8 cellular contexts compared by ENCODE assay signal in the genomic region with DNA sequence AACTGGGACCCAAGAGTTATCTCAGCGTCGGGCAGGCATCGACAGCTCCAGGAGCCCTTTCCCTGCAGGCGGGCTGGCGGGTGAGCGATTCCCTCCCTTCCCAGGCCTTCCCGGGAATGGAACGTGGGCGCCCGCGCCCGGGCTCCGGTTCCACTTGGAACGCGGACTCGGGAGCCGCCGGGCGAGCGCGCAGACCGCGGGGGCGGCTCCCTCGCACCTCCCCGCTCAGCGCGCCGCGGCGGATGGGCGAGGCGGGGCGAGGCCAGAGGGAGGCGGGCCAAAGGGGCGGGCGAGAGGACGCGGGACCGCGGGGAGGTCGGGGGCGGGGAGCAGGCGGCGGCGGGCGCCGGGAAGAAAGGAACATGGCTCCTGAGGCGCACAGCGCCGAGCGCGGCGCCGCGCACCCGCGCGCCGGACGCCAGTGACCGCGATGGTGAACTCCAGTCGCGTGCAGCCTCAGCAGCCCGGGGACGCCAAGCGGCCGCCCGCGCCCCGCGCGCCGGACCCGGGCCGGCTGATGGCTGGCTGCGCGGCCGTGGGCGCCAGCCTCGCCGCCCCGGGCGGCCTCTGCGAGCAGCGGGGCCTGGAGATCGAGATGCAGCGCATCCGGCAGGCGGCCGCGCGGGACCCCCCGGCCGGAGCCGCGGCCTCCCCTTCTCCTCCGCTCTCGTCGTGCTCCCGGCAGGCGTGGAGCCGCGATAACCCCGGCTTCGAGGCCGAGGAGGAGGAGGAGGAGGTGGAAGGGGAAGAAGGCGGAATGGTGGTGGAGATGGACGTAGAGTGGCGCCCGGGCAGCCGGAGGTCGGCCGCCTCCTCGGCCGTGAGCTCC. TPM values are rescaled to one million over a fixed set of nuclear protein-coding genes. Genes with fewer than 3 reads are reported as not detected.
A peak's percentile ranks its signal among the peaks of the same experiment; 100 is the strongest.
DNase-seq lines count a peak whose midpoint lies in the region; ATAC-seq and TF ChIP-seq lines count a peak whose summit lies in the region.

A gene (plus strand): TSS at position 332 of the 829 bp plus-strand sequence. CDS start 99 bp downstream, at position 431.

- H3K4me3 ChIP-seq in A673 (ENCODE audit: low read depth, low read length, poor library complexity, severe bottlenecking) = peak within 1 kb of the TSS; percentile 64
- peak within 1 kb of the TSS; percentile 97 for H3K4me3 ChIP-seq in coronary artery

- no peaks in the 10 kb centered on the region for H3K9me3 ChIP-seq in A673 (ENCODE audit: low read depth, low read length, poor library complexity, severe bottlenecking)

- ATAC-seq in GM18511 (IDR thresholded peaks at IDR 0.05; ENCODE audit: unreplicated experiment) = peak; percentile 89
- peak; percentile 83 for ATAC-seq in HG02981 (IDR thresholded peaks at IDR 0.05; ENCODE audit: unreplicated experiment)
- peak; percentile 97 for ATAC-seq in left lobe of liver

- H3K27ac ChIP-seq in A673 (ENCODE audit: low read depth, low read length, poor library complexity, severe bottlenecking) (no peak within 1 kb of the TSS), coronary artery (peak within 1 kb of the TSS; percentile 96 to 99)

- intact Hi-C loops in A673 (cut with micrococcal nuclease; ENCODE audit: unreplicated experiment) = no loop called here

- peaks cover 14% of the 10 kb centered on the region for H3K4me1 ChIP-seq in A673 (ENCODE audit: insufficient read depth, low read length, poor library complexity, severe bottlenecking)

- POLR2A ChIA-PET in A673 (lab: Charles Lee; ENCODE audit: low non-redundant PET) = no interaction called here

- TF ChIP-seq CTCF in A673 (conservative IDR thresholded peaks at IDR 0.05; ENCODE audit: low read depth, low read length) = no peak
- TF ChIP-seq CTCF in coronary artery (IDR thresholded peaks at IDR 0.05) = no peak

- no TSS peak for BruUV-seq in A673 (replicated peaks; lab: Mats Ljungman, UMichigan)

- no peaks in the 10 kb centered on the region for H3K36me3 ChIP-seq in A673 (ENCODE audit: insufficient read depth, low read length, poor library complexity, severe bottlenecking)

- DNase-seq in A673 (ENCODE audit: low spot score) (peak; percentile 65), NCI-H226 (peak; percentile 68), coronary artery (ENCODE audit: low spot score) (peak; percentile 90), left lobe of liver (ENCODE audit: low spot score) (peak; percentile 86)
- DNase-seq in activated CD4-positive, alpha-beta T cell treated with anti-CD3 and anti-CD28 coated beads for 48 hours = peak; percentile 86
- DNase-seq in stimulated activated CD4-positive, alpha-beta T cell treated with anti-CD3 and anti-CD28 coated beads, Interleukin-2, amount 100 ng/mL, for 4 hours (ENCODE audit: low read depth) = peak; percentile 71

- H3K27me3 ChIP-seq in A673 (replicated peaks; ENCODE audit: insufficient read depth, low read depth, low read length, poor library complexity) = no peaks in the 10 kb centered on the region

- CTCF ChIA-PET in A673 (lab: Charles Lee) = no interaction called here

RNA-seq across cellular contexts. Expression of the gene that starts here (rescaled TPM):
- total RNA-seq in A673 (2021) = 10.0 and 10.8 TPM in 2 replicates
- total RNA-seq in left lobe of liver = 6.5 TPM
